In genomic region chr10:70159366-70159765, GRCh38 we compare ENCODE assay signal across 2 cellular contexts.
TF ChIP-seq lines count a peak whose summit lies in the region.

No MANE protein-coding gene starts in this region.

TF ChIP-seq in HEK293, 187 proteins besides CTCF, POLR2A, EP300 and RAD21:
- TF ChIP-seq ZNF121 (tag by site-specific recombination; IDR thresholded peaks at IDR 0.05): peak; percentile 90
TF ChIP-seq in HEK293: peak in this region for 1; not testable (repeated sequence) for 186.

TF ChIP-seq in HepG2, 621 proteins besides CTCF, POLR2A, EP300 and RAD21:
- peak; percentile 55; the same call in 1 of the 2 replicates for TF ChIP-seq ZNF121 (CRISPR knock-in tag; IDR thresholded peaks at IDR 0.05)
